ENCODE assay signal across 23 cellular contexts in the genomic region with DNA sequence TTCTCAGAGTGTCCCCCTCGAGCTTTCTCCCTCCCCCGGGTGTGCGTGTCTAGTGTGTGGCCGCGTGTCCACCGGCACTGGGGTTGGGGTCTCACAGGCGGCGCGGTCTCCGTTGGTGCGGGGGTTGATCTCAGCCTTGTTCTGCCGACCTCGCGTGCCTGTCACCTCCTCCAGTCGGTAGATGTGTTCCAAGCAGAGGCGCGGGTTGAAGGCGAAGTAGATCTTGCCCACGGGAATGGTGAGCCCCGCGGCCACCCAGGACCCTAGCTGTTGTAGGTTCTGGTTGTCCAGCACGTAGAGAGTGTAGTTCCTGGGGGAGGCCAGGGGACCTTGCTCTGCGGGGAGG. TPM values are rescaled to one million over a fixed set of nuclear protein-coding genes. Genes with fewer than 3 reads are reported as not detected.
DNase-seq lines count a peak whose midpoint lies in the region; ATAC-seq and TF ChIP-seq lines count a peak whose summit lies in the region.
"Had no signal": no experiment of that assay in that cellular context is flagged by ENCODE, and none has a peak within 500 bp of the region (broad histone marks: within the 10 kb centered on the region; RNA-seq: fewer than 3 reads in every experiment).

No MANE protein-coding gene starts in this region.

- WGBS in endodermal cell (ENCODE audit: insufficient coverage in 1 of 2, insufficient read length in 1 of 2), 2 experiments = 42 to 49% methylated on average over 11 to 23 of the region's 23 CpGs

- CTCF ChIA-PET in activated CD4-positive, alpha-beta T cell treated with anti-CD3 and anti-CD28 coated beads for 36 hours (lab: Charles Lee) = interaction anchor here (0.5 to 5.9 kb wide), 7 partner anchors 9 to 292 kb away, joined by 3 to 51 read pairs (median 4); a partner anchor contains a TSS
- CTCF ChIA-PET in Calu3 (lab: Charles Lee) = no interaction called here

- no peak overlapping the region for H3K9ac ChIP-seq in endodermal cell (ENCODE audit: extremely low read depth, low read length, poor library complexity, severe bottlenecking)

- H3K9me3 ChIP-seq in endodermal cell (ENCODE audit: control insufficient read depth, low read length) = no peaks in the 10 kb centered on the region

- POLR2A ChIA-PET in activated CD4-positive, alpha-beta T cell treated with anti-CD3 and anti-CD28 coated beads for 36 hours (lab: Charles Lee) = interaction anchor here (0.6 to 0.7 kb wide), 2 partner anchors 42 to 79 kb away, joined by 3 to 6 read pairs; no protein-coding TSS in a partner anchor

- no peaks in the 10 kb centered on the region for H3K36me3 Mint-ChIP-seq in activated CD4-positive, alpha-beta T cell treated with anti-CD3 and anti-CD28 coated beads for 36 hours (ENCODE audit: low read depth)
- H3K36me3 Mint-ChIP-seq in endodermal cell (ENCODE audit: low read depth) = no peaks in the 10 kb centered on the region
- no peaks in the 10 kb centered on the region for H3K36me3 Mint-ChIP-seq in nephron progenitor cell (ENCODE audit: low read depth)
- H3K36me3 Mint-ChIP-seq in Calu3 (ENCODE audit: insufficient read depth, unreplicated experiment) = no peaks in the 10 kb centered on the region
- H3K36me3 Mint-ChIP-seq: CD14-positive monocyte; stimulated activated naive B cell treated with anti-CD40 and anti-IgM and Interleukin-4, amounts not matched to agents 10 μg/mL and 1 μg/mL and 100 μg/mL, for 72 hours had no signal

- intact Hi-C loops in activated CD4-positive, alpha-beta T cell treated with anti-CD3 and anti-CD28 coated beads for 36 hours (cut with DNase I, micrococcal nuclease) = no loop called here
- intact Hi-C loops in Calu3 (cut with micrococcal nuclease; ENCODE audit: unreplicated experiment) = no loop called here

- TF ChIP-seq CTCF in endodermal cell (conservative IDR thresholded peaks at IDR 0.05) = no peak
- TF ChIP-seq CTCF in nephron progenitor cell (IDR thresholded peaks at IDR 0.05) = no peak
- no peak for TF ChIP-seq CTCF in Calu3 (IDR thresholded peaks at IDR 0.05; ENCODE audit: unreplicated experiment)

- H3K4me3 ChIP-seq in endodermal cell (ENCODE audit: low read length) = no peak overlapping the region

- no peak overlapping the region for H3K27ac ChIP-seq in endodermal cell (ENCODE audit: low read depth, low read length)
- H3K27ac ChIP-seq: VCaP had no signal

- no peaks in the 10 kb centered on the region for H3K4me1 ChIP-seq in endodermal cell (ENCODE audit: control insufficient read depth, insufficient read depth, low read length)

- peaks cover 29% of the 10 kb centered on the region for H3K27me3 Mint-ChIP-seq in activated CD4-positive, alpha-beta T cell treated with anti-CD3 and anti-CD28 coated beads for 36 hours
- H3K27me3 Mint-ChIP-seq in endodermal cell (ENCODE audit: insufficient read depth) (peaks cover 99% of the 10 kb centered on the region), nephron progenitor cell (ENCODE audit: low read depth, poor library complexity) (peaks cover 91% of the 10 kb centered on the region), Calu3 (ENCODE audit: unreplicated experiment) (peaks cover 82% of the 10 kb centered on the region)

- peaks cover 19% of the 10 kb centered on the region for H3K4me1 Mint-ChIP-seq in activated CD4-positive, alpha-beta T cell treated with anti-CD3 and anti-CD28 coated beads for 36 hours
- H3K4me1 Mint-ChIP-seq in endodermal cell (peaks cover 12% of the 10 kb centered on the region), nephron progenitor cell (peaks cover 48% of the 10 kb centered on the region), Calu3 (ENCODE audit: low read depth, unreplicated experiment) (no peaks in the 10 kb centered on the region)

- no peak for DNase-seq in activated CD4-positive, alpha-beta T cell treated with anti-CD3 and anti-CD28 coated beads for 36 hours
- DNase-seq in activated CD4-positive, alpha-beta T cell treated with anti-CD3 and anti-CD28 coated beads, Interleukin-2, amount 50 U/mL, for 1 hour = no peak
- DNase-seq in RPMI8226 = peak; percentile 1
- DNase-seq in endodermal cell = no peak
- DNase-seq in nephron progenitor cell = no peak
- DNase-seq in Calu3 = no peak
- DNase-seq in AG20443 (ENCODE audit: low spot score) = no peak
- DNase-seq: DMS79 treated with DMSO at 0.1 percent for 48 hours; HCEC 1CT; Kasumi-1; NCI-H1417 treated with DMSO at 0.1 percent for 48 hours; NCI-H2171 treated with DMSO at 0.1 percent for 48 hours; nucleus accumbens; stimulated activated naive B cell treated with anti-CD40 and anti-IgM and Interleukin-4, amounts not matched to agents 10 μg/mL and 1 μg/mL and 100 μg/mL, for 72 hours had no signal

- peak overlapping the region; percentile 64 for H3K27ac Mint-ChIP-seq in activated CD4-positive, alpha-beta T cell treated with anti-CD3 and anti-CD28 coated beads for 36 hours
- H3K27ac Mint-ChIP-seq in endodermal cell (no peak overlapping the region), nephron progenitor cell (no peak overlapping the region), Calu3 (ENCODE audit: unreplicated experiment) (no peak overlapping the region)
- H3K27ac Mint-ChIP-seq: activated naive CD4-positive, alpha-beta T cell treated with anti-CD3 and anti-CD28 coated beads, Interleukin-2, amount 50 U/mL, for 72 hours; CD14-positive monocyte; dendritic cell treated with granulocyte-macrophage colony-stimulating factor and Interleukin-4, amounts not matched to agents 40 ng/mL and 50 ng/mL, for 4 days; stimulated activated naive B cell treated with anti-CD40 and anti-IgM and Interleukin-4, amounts not matched to agents 10 μg/mL and 1 μg/mL and 100 μg/mL, for 72 hours; type B pancreatic cell had no signal

- BruUV-seq in Calu3 (replicated peaks; lab: Mats Ljungman, UMichigan) = no TSS peak

- peak overlapping the region; percentile 53 for H3K4me3 Mint-ChIP-seq in activated CD4-positive, alpha-beta T cell treated with anti-CD3 and anti-CD28 coated beads for 36 hours
- H3K4me3 Mint-ChIP-seq in endodermal cell (peak overlapping the region; percentile 45), nephron progenitor cell (peak overlapping the region; percentile 45), Calu3 (ENCODE audit: low read depth, unreplicated experiment) (no peak overlapping the region)
- H3K4me3 Mint-ChIP-seq: dendritic cell treated with granulocyte-macrophage colony-stimulating factor and Interleukin-4, amounts not matched to agents 40 ng/mL and 50 ng/mL, for 4 days; stimulated activated naive B cell treated with anti-CD40 and anti-IgM and Interleukin-4, amounts not matched to agents 10 μg/mL and 1 μg/mL and 100 μg/mL, for 72 hours; type B pancreatic cell had no signal

- H3K27me3 ChIP-seq in endodermal cell (ENCODE audit: control insufficient read depth, insufficient read depth, low read length, poor library complexity, severe bottlenecking) = peaks cover 99% of the 10 kb centered on the region

- no peaks in the 10 kb centered on the region for H3K36me3 ChIP-seq in endodermal cell (ENCODE audit: control insufficient read depth, insufficient read depth, low read length)

- no peaks in the 10 kb centered on the region for H3K9me3 Mint-ChIP-seq in activated CD4-positive, alpha-beta T cell treated with anti-CD3 and anti-CD28 coated beads for 36 hours (ENCODE audit: low read depth)
- no peaks in the 10 kb centered on the region for H3K9me3 Mint-ChIP-seq in endodermal cell
- no peaks in the 10 kb centered on the region for H3K9me3 Mint-ChIP-seq in nephron progenitor cell
- no peaks in the 10 kb centered on the region for H3K9me3 Mint-ChIP-seq in Calu3 (ENCODE audit: low read depth, unreplicated experiment)
- H3K9me3 Mint-ChIP-seq: activated naive CD4-positive, alpha-beta T cell treated with anti-CD3 and anti-CD28 coated beads, Interleukin-2, amount 50 U/mL, for 72 hours; dendritic cell treated with granulocyte-macrophage colony-stimulating factor and Interleukin-4, amounts not matched to agents 40 ng/mL and 50 ng/mL, for 4 days; stimulated activated naive B cell treated with anti-CD40 and anti-IgM and Interleukin-4, amounts not matched to agents 10 μg/mL and 1 μg/mL and 100 μg/mL, for 72 hours; type B pancreatic cell had no signal

- peak; percentile 3 for ATAC-seq in activated CD4-positive, alpha-beta T cell treated with anti-CD3 and anti-CD28 coated beads for 36 hours
- no peak for ATAC-seq in GM18858 (IDR thresholded peaks at IDR 0.05; ENCODE audit: unreplicated experiment)

RNA-seq across cellular contexts. Expression of a gene that starts 9.8 kb away (rescaled TPM):
- total RNA-seq in activated CD4-positive, alpha-beta T cell treated with anti-CD3 and anti-CD28 coated beads for 36 hours = under 1 TPM; 0.14 to 0.18 TPM
- total RNA-seq in endodermal cell = under 1 TPM; 0.07 to 0.09 TPM
- 0.11 TPM for polyA plus RNA-seq in endodermal cell (2013, experiment 1 of 2)
- 0.08 TPM for polyA plus RNA-seq in endodermal cell (2013, experiment 2 of 2)
- total RNA-seq in Calu3 (2022) = not detected in 2 replicates
- total RNA-seq: A172, esophagus mucosa, glomerular endothelial cell had no signal
- polyA plus RNA-seq: CD14-positive monocyte had no signal

RNA-seq across cellular contexts. Expression of a gene that starts 11.5 kb away (rescaled TPM):
- total RNA-seq in activated CD4-positive, alpha-beta T cell treated with anti-CD3 and anti-CD28 coated beads for 36 hours = 1 to 10 TPM; 4.4 to 6.1 TPM
- total RNA-seq in endodermal cell (under 1 TPM; 0.44 to 0.82 TPM), Calu3 (2022) (not detected in 2 replicates)
- polyA plus RNA-seq in endodermal cell (2013, experiment 1 of 2) = 3.1 TPM
- polyA plus RNA-seq in endodermal cell (2013, experiment 2 of 2) = 2.0 TPM
- polyA plus RNA-seq: CD14-positive monocyte had no signal

RNA-seq across cellular contexts. Expression of a gene that starts 32.5 kb away (rescaled TPM):
- total RNA-seq in activated CD4-positive, alpha-beta T cell treated with anti-CD3 and anti-CD28 coated beads for 36 hours = 100 to 1,000 TPM; 189 to 211 TPM
- total RNA-seq in endodermal cell (1 to 10 TPM; 2.4 to 7.7 TPM), Calu3 (2022) (2.9 and 3.1 TPM in 2 replicates)
- 3.0 TPM for polyA plus RNA-seq in endodermal cell (2013, experiment 1 of 2)
- 1.9 TPM for polyA plus RNA-seq in endodermal cell (2013, experiment 2 of 2)

RNA-seq across cellular contexts. Expression of a gene that starts 44.4 kb away (rescaled TPM):
- not detected for total RNA-seq in activated CD4-positive, alpha-beta T cell treated with anti-CD3 and anti-CD28 coated beads for 36 hours
- total RNA-seq in endodermal cell (under 1 TPM; 0.29 to 0.53 TPM), Calu3 (2022) (3.0 and 3.2 TPM in 2 replicates)
- 2.1 TPM for polyA plus RNA-seq in endodermal cell (2013, experiment 1 of 2)
- polyA plus RNA-seq in endodermal cell (2013, experiment 2 of 2) = 2.3 TPM
- polyA plus RNA-seq: CD14-positive monocyte had no signal

Comparison
In these comparisons a context has a peak if more than half of its experiments do, and no peak if none do; other contexts are left out.
1. RNA of a gene that starts 32.5 kb away (total RNA-seq): 189 to 211 TPM in activated CD4-positive, alpha-beta T cell treated with anti-CD3 and anti-CD28 coated beads for 36 hours; 2.4 to 7.7 TPM in endodermal cell and 2.9 to 3.1 TPM in Calu3; every median in the first group is over 10 times any median in the second.